Comparison of ENCODE assay signal across 29 cellular contexts in genomic region chr3:132488136-132488535, GRCh38.
"Had no signal": no experiment of that assay in that cellular context is flagged by ENCODE, and none has a peak within 500 bp of the region (broad histone marks: within the 10 kb centered on the region; RNA-seq: fewer than 3 reads in every experiment).

No MANE protein-coding gene starts in this region.

- H3K4me3 Mint-ChIP-seq: activated CD4-positive, alpha-beta memory T cell treated with anti-CD3 and anti-CD28 coated beads, Interleukin-2, amount 10 ng/mL, durations not matched to agents 7 days and 5 days; activated CD4-positive, alpha-beta T cell treated with anti-CD3 and anti-CD28 coated beads for 36 hours; activated naive CD4-positive, alpha-beta T cell treated with anti-CD3 and anti-CD28 coated beads, Interleukin-2, amount 50 U/mL, for 24 hours; activated T-cell treated with anti-CD3 and anti-CD28 coated beads, Interleukin-2, amount 50 U/mL, for 72 hours; T-helper 1 cell treated with Interleukin-12 subunit alpha and Interleukin-12 subunit beta and Interleukin-4 antibody, amounts not matched to agents 30 μg/mL and 1 μg/mL, for 36 hours had no signal

- H3K4me1 ChIP-seq: breast epithelium, Peyer's patch, SJCRH30 had no signal

- DNase-seq: activated CD4-positive, alpha-beta memory T cell treated with anti-CD3 and anti-CD28 coated beads, Interleukin-2, amount 10 ng/mL, durations not matched to agents 7 days and 5 days; activated CD4-positive, alpha-beta T cell treated with anti-CD3 and anti-CD28 coated beads for 36 hours; activated CD4-positive, alpha-beta T cell treated with anti-CD3 and anti-CD28 coated beads, Interleukin-2, amount 50 U/mL, for 1 hour; activated CD8-positive, alpha-beta memory T cell treated with anti-CD3 and anti-CD28 coated beads, Interleukin-2, amount 50 U/mL, for 4 hours; activated T-cell treated with anti-CD3 and anti-CD28 coated beads, Interleukin-2, amount 50 U/mL, for 72 hours; aorta; caudate nucleus; Kasumi-1; KBM-7; NCI-H1092; NCI-H1417; NCI-H1930; NCI-H2171; NCI-H2227 treated with DMSO at 0.1 percent for 48 hours; NCI-H446 treated with DMSO at 0.1 percent for 48 hours; NCI-H524 treated with DMSO at 0.1 percent for 48 hours; NCI-H774; NK-92 treated with Interleukin-12 subunit alpha and Interleukin-12 subunit beta, amount 100 ng/mL, for 24 hours; Peyer's patch; Right ventricle myocardium superior; SJCRH30; SW 1271; WERI-Rb-1 had no signal

- H3K27me3 ChIP-seq: breast epithelium, Peyer's patch, SJCRH30 had no signal

- H3K27me3 Mint-ChIP-seq: activated CD4-positive, alpha-beta memory T cell treated with anti-CD3 and anti-CD28 coated beads, Interleukin-2, amount 10 ng/mL, durations not matched to agents 7 days and 5 days; activated CD4-positive, alpha-beta T cell treated with anti-CD3 and anti-CD28 coated beads for 36 hours; activated naive CD4-positive, alpha-beta T cell treated with anti-CD3 and anti-CD28 coated beads, Interleukin-2, amount 50 U/mL, for 24 hours had no signal

- H3K4me1 Mint-ChIP-seq: activated naive CD4-positive, alpha-beta T cell treated with anti-CD3 and anti-CD28 coated beads, Interleukin-2, amount 50 U/mL, for 24 hours had no signal

- ATAC-seq: activated CD4-positive, alpha-beta T cell treated with anti-CD3 and anti-CD28 coated beads for 36 hours; activated T-cell treated with anti-CD3 and anti-CD28 coated beads, Interleukin-2, amount 50 U/mL, for 72 hours; SK-N-SH treated with all-trans-retinoic acid at 6 μM for 48 hours had no signal

- H3K4me3 ChIP-seq: breast epithelium, Peyer's patch, SJCRH30 had no signal

- H3K9me3 ChIP-seq: breast epithelium, Peyer's patch, SJCRH30 had no signal

- H3K27ac ChIP-seq: breast epithelium, Peyer's patch, RWPE1, SJCRH30, WERI-Rb-1 had no signal

- H3K27ac Mint-ChIP-seq: activated CD4-positive, alpha-beta memory T cell treated with anti-CD3 and anti-CD28 coated beads, Interleukin-2, amount 10 ng/mL, durations not matched to agents 7 days and 5 days; activated CD4-positive, alpha-beta T cell treated with anti-CD3 and anti-CD28 coated beads for 36 hours; activated naive CD4-positive, alpha-beta T cell treated with anti-CD3 and anti-CD28 coated beads, Interleukin-2, amount 50 U/mL, for 24 hours; activated T-cell treated with anti-CD3 and anti-CD28 coated beads, Interleukin-2, amount 50 U/mL, for 72 hours; activated T-helper 2 cell treated with anti-CD3 and anti-CD28 coated beads, Interferon-gamma antibody, Interleukin-2, Interleukin-4, amounts not matched to agents 10 μg/mL and 5 μg/mL and 100 μg/mL, durations not matched to agents 14 hours and 24 hours and 36 hours; T-helper 1 cell treated with Interleukin-12 subunit alpha and Interleukin-12 subunit beta and Interleukin-4 antibody, amounts not matched to agents 30 μg/mL and 1 μg/mL, for 36 hours had no signal

- H3K9me3 Mint-ChIP-seq: activated CD4-positive, alpha-beta memory T cell treated with anti-CD3 and anti-CD28 coated beads, Interleukin-2, amount 10 ng/mL, durations not matched to agents 7 days and 5 days; activated naive CD4-positive, alpha-beta T cell treated with anti-CD3 and anti-CD28 coated beads, Interleukin-2, amount 50 U/mL, for 24 hours; activated T-cell treated with anti-CD3 and anti-CD28 coated beads, Interleukin-2, amount 50 U/mL, for 72 hours; activated T-helper 2 cell treated with anti-CD3 and anti-CD28 coated beads, Interferon-gamma antibody, Interleukin-2, Interleukin-4, amounts not matched to agents 10 μg/mL and 5 μg/mL and 100 μg/mL, durations not matched to agents 14 hours and 24 hours and 36 hours; T-helper 1 cell treated with Interleukin-12 subunit alpha and Interleukin-12 subunit beta and Interleukin-4 antibody, amounts not matched to agents 30 μg/mL and 1 μg/mL, for 36 hours had no signal
